14 cellular contexts compared by ENCODE assay signal in the genomic region with DNA sequence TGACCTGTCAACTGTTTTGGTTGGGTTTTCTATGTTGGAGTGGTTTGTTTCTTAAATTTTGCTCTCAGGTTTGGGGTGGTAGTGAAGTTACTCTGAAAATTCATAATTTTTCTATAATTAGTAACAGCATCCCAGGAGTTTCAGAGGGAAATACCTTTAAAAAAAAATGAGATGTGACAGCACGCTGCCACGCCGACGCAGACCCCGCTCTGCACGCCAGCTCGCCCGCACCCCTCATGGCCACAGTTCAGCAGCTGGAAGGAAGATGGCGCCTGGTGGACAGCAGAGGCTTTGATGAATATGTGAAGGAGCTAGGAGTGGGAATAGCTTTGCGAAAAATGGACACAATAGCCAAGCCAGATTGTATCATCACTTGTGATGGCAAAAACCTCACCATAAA. TPM values are rescaled to one million over a fixed set of nuclear protein-coding genes. Genes with fewer than 3 reads are reported as not detected.
DNase-seq lines count a peak whose midpoint lies in the region; ATAC-seq and TF ChIP-seq lines count a peak whose summit lies in the region.
"Had no signal": no experiment of that assay in that cellular context is flagged by ENCODE, and none has a peak within 500 bp of the region (broad histone marks: within the 10 kb centered on the region; RNA-seq: fewer than 3 reads in every experiment).

No MANE protein-coding gene starts in this region.

- no peaks in the 10 kb centered on the region for H3K9me2 ChIP-seq in SU-DHL-6 (replicated peaks; ENCODE audit: insufficient read depth, low read length)
- no peaks in the 10 kb centered on the region for H3K9me2 ChIP-seq in hepatocyte (replicated peaks; ENCODE audit: insufficient read depth)

- H3K4me1 ChIP-seq in left ventricle myocardium inferior, result peaks cover 95% of the 10 kb centered on the region
- H3K4me1 ChIP-seq in heart left ventricle, result peaks cover 7 to 78% (median 45%) of the 10 kb centered on the region in 12 donors
- H3K4me1 ChIP-seq in hepatocyte (ENCODE audit: insufficient read depth), result peaks cover 25% of the 10 kb centered on the region
- H3K4me1 ChIP-seq in upper lobe of left lung, result peaks cover 30 to 38% (median 32%) of the 10 kb centered on the region in 4 donors

- no peak for TF ChIP-seq EP300 in upper lobe of left lung (IDR thresholded peaks at IDR 0.05)

- TF ChIP-seq POLR2A in heart left ventricle (IDR thresholded peaks at IDR 0.05), result no peak
- no peak for TF ChIP-seq POLR2A in upper lobe of left lung (IDR thresholded peaks at IDR 0.05)

- intact Hi-C loops in left ventricle myocardium inferior (cut with micrococcal nuclease), result no loop called here
- intact Hi-C loops in heart left ventricle (cut with DNase I), result loop anchor here in 5 of 10 donors (2.0 to 10.0 kb wide), 6 partner anchors 42 to 120 kb away; no protein-coding TSS in a partner anchor

- TF ChIP-seq CTCF in left ventricle myocardium inferior (IDR thresholded peaks at IDR 0.05; ENCODE audit: borderline replicate concordance), result no peak
- TF ChIP-seq CTCF in heart left ventricle (IDR thresholded peaks at IDR 0.05), result no peak
- TF ChIP-seq CTCF in SU-DHL-6 (IDR thresholded peaks at IDR 0.05; ENCODE audit: insufficient read depth, low read length, poor library complexity, severe bottlenecking), result no peak
- no peak for TF ChIP-seq CTCF in hepatocyte (IDR thresholded peaks at IDR 0.05; ENCODE audit: poor library complexity)
- no peak for TF ChIP-seq CTCF in upper lobe of left lung (IDR thresholded peaks at IDR 0.05)

- 82 to 94% (median 90%) methylated on average over 10 of the region's 10 CpGs for WGBS in heart left ventricle, 4 donors
- 98% methylated on average over 10 of the region's 10 CpGs for WGBS in hepatocyte (ENCODE audit: low lambda C conversion rate, missing lambda C conversion rate)
- WGBS in upper lobe of left lung, 2 donors, result 96 to 98% methylated on average over 10 of the region's 10 CpGs

- H3K79me2 ChIP-seq in SU-DHL-6 (ENCODE audit: insufficient read depth, low read length) (peaks cover 99% of the 10 kb centered on the region), hepatocyte (peaks cover 94% of the 10 kb centered on the region)

- peak overlapping the region; percentile 69 for H3K27ac ChIP-seq in left ventricle myocardium inferior (replicated peaks)
- H3K27ac ChIP-seq in heart left ventricle, result peak overlapping the region in 2 of 12 donors; percentile 29 to 78
- H3K27ac ChIP-seq in SU-DHL-6 (ENCODE audit: low read depth, low read length), result peak overlapping the region; percentile 81; the same call in 1 of the 2 replicates
- H3K27ac ChIP-seq in hepatocyte, result peak overlapping the region; percentile 66
- peak overlapping the region in 3 of 4 donors; percentile 37 to 78 (median 68) for H3K27ac ChIP-seq in upper lobe of left lung

- H3F3A ChIP-seq in SU-DHL-6 (ENCODE audit: insufficient read depth), result peaks cover 29% of the 10 kb centered on the region

- peaks cover 35% of the 10 kb centered on the region for H4K20me1 ChIP-seq in SU-DHL-6 (ENCODE audit: low read depth, low read length)
- peaks cover 23% of the 10 kb centered on the region for H4K20me1 ChIP-seq in hepatocyte (ENCODE audit: insufficient read depth, poor library complexity, severe bottlenecking)

- H3K9me3 ChIP-seq in left ventricle myocardium inferior (replicated peaks) (no peaks in the 10 kb centered on the region), heart left ventricle (no peaks in the 10 kb centered on the region), SU-DHL-6 (ENCODE audit: insufficient read depth, low read length) (no peaks in the 10 kb centered on the region), hepatocyte (ENCODE audit: low read depth) (no peaks in the 10 kb centered on the region), upper lobe of left lung (no peaks in the 10 kb centered on the region)

- H3K36me3 ChIP-seq in left ventricle myocardium inferior (no peaks in the 10 kb centered on the region), heart left ventricle (no peaks in the 10 kb centered on the region), SU-DHL-6 (ENCODE audit: low read length) (no peaks in the 10 kb centered on the region), hepatocyte (replicated peaks; ENCODE audit: insufficient read depth, low read depth) (no peaks in the 10 kb centered on the region), upper lobe of left lung (no peaks in the 10 kb centered on the region)

- H3K4me3 ChIP-seq in left ventricle myocardium inferior, result no peak overlapping the region
- no peak overlapping the region for H3K4me3 ChIP-seq in heart left ventricle
- no peak overlapping the region for H3K4me3 ChIP-seq in SU-DHL-6 (ENCODE audit: insufficient read depth, low read length, poor library complexity, severe bottlenecking)
- no peak overlapping the region for H3K4me3 ChIP-seq in hepatocyte
- H3K4me3 ChIP-seq in upper lobe of left lung, result no peak overlapping the region

- ATAC-seq in heart left ventricle (no peak), upper lobe of left lung (ENCODE audit: low FRiP score in 2 of 2) (no peak), GM18519 (IDR thresholded peaks at IDR 0.05; ENCODE audit: low FRiP score, unreplicated experiment) (no peak)

- DNase-seq in left ventricle myocardium inferior (no peak), heart left ventricle (no peak), hepatocyte (ENCODE audit: low spot score) (no peak), upper lobe of left lung (peak in 1 of 2 donors; percentile 57), activated gamma-delta T cell (lab: John Stamatoyannopoulos, UW) (no peak)
- DNase-seq in stimulated activated naive CD4-positive, alpha-beta T cell treated with Interleukin-2 at 50 U/mL for 16 hours (lab: John Stamatoyannopoulos, UW), result no peak
- DNase-seq: amniotic stem cell; cortex of kidney; DND-41; NCI-H1694; NCI-H526; stimulated activated CD8-positive, alpha-beta memory T cell treated with anti-CD3 and anti-CD28 coated beads, Interleukin-4, amount 100 ng/mL, for 48 hours had no signal

- H3K27me3 ChIP-seq in left ventricle myocardium inferior (ENCODE audit: low read depth) (no peaks in the 10 kb centered on the region), heart left ventricle (no peaks in the 10 kb centered on the region), SU-DHL-6 (ENCODE audit: low read length) (no peaks in the 10 kb centered on the region), hepatocyte (no peaks in the 10 kb centered on the region), upper lobe of left lung (no peaks in the 10 kb centered on the region)

- H3K4me2 ChIP-seq in SU-DHL-6 (ENCODE audit: low read depth, low read length, poor library complexity, severe bottlenecking) (peak overlapping the region; percentile 66), hepatocyte (no peak overlapping the region)

- H2AFZ ChIP-seq in SU-DHL-6 (ENCODE audit: low read depth, low read length, severe bottlenecking) (no peak overlapping the region), hepatocyte (no peak overlapping the region)

- H3K9ac ChIP-seq in SU-DHL-6 (ENCODE audit: low read length), result no peak overlapping the region

RNA-seq across cellular contexts. Expression of a gene that starts 34.6 kb away (rescaled TPM):
- total RNA-seq in left ventricle myocardium inferior (331 TPM), heart left ventricle (100 to 1,000 TPM; 259 to 598 (median 357) TPM), hepatocyte (80.9 and 82.8 TPM in 2 replicates), upper lobe of left lung (1,000 to 10,000 TPM in 1 of 6 donors, 100 to 1,000 TPM in 5; 329 to 1,278 (median 748) TPM)
- polyA plus RNA-seq in heart left ventricle (100 to 1,000 TPM; 124 to 169 TPM), hepatocyte (55.6 and 61.0 TPM in 2 replicates)
